Comparison of ENCODE assay signal across 8 cellular contexts in the genomic region with DNA sequence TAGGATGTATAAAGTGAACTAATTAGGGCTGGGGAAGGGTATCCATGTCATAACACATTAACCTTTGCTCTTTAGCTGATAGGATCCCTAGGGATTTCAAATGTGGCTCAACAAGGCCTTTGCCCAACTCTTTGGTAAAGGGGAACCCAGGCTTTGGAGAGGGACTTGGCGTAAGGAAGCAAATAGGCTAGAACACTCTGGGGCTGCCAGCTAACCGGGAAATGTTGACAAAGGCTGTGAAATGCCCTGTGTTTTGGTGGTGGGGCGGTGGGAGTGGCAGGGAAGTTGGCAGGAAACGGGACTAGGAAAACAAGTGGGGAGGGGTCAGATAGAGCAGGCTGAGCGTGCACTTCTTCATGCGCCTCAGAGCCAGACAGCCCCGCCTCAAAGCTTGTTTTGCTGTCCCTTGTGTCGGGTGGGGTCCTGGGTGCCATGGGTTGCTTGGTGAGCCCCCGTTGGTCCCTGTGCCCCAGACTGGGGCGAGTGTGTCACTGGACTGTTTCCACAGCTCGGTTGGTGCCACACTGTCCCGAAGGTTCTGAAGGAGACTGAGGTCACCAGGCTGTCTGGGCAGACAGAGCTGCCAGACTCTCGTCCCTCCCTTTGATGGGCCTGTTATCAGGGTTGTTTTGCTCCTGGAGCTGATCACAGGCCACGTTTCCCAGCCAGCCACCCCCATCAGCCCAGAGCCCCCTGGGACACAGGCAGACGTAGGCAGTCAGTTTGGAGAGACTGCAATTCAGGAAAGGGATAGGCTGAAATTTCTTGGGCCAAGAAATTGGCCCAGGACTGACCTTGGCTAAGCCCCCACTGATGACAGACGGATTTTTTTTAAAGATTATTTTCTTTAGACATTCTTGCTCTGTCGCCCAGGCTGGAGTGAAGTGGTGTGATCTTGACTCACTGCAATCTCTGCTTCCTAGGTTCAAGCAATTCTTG. TPM values are rescaled to one million over a fixed set of nuclear protein-coding genes. Genes with fewer than 3 reads are reported as not detected.
A peak's percentile ranks its signal among the peaks of the same experiment; 100 is the strongest.
DNase-seq lines count a peak whose midpoint lies in the region; ATAC-seq and TF ChIP-seq lines count a peak whose summit lies in the region.

No MANE protein-coding gene starts in this region.

- H3K36me3 Mint-ChIP-seq in activated CD4-positive, alpha-beta T cell treated with anti-CD3 and anti-CD28 coated beads for 36 hours (ENCODE audit: low read depth) = peaks cover 9% of the 10 kb centered on the region
- H3K36me3 Mint-ChIP-seq in nephron (ENCODE audit: low read depth) = peaks cover 15% of the 10 kb centered on the region

- H3K27me3 Mint-ChIP-seq in activated CD4-positive, alpha-beta T cell treated with anti-CD3 and anti-CD28 coated beads for 36 hours = no peaks in the 10 kb centered on the region
- H3K27me3 Mint-ChIP-seq in nephron (ENCODE audit: low read depth) = no peaks in the 10 kb centered on the region

- peak overlapping the region; percentile 14 for H3K27ac Mint-ChIP-seq in activated CD4-positive, alpha-beta T cell treated with anti-CD3 and anti-CD28 coated beads for 36 hours
- peak overlapping the region; percentile 46 to 92 (median 75) for H3K27ac Mint-ChIP-seq in nephron

- POLR2A ChIA-PET in activated CD4-positive, alpha-beta T cell treated with anti-CD3 and anti-CD28 coated beads for 36 hours (lab: Charles Lee) = no interaction called here

- no peak for ATAC-seq in activated CD4-positive, alpha-beta T cell treated with anti-CD3 and anti-CD28 coated beads for 36 hours
- no peak for ATAC-seq in HG02623 (IDR thresholded peaks at IDR 0.05; ENCODE audit: unreplicated experiment)

- DNase-seq in activated CD4-positive, alpha-beta T cell treated with anti-CD3 and anti-CD28 coated beads for 36 hours = no peak
- DNase-seq in activated CD4-positive, alpha-beta T cell treated with anti-CD3 and anti-CD28 coated beads, Interleukin-2, amount 50 U/mL, for 4 hours = no peak
- DNase-seq in fibroblast of villous mesenchyme (ENCODE audit: low read depth) (peak; percentile 49), NCI-H146 (lab: John Stamatoyannopoulos, UW) (no peak), GM13977 (ENCODE audit: low spot score) (no peak), SW 1271 (lab: John Stamatoyannopoulos, UW) (no peak)

- H3K4me3 ChIP-seq in fibroblast of villous mesenchyme (ENCODE audit: low read depth, low read length) = no peak overlapping the region

- no peaks in the 10 kb centered on the region for H3K9me3 Mint-ChIP-seq in activated CD4-positive, alpha-beta T cell treated with anti-CD3 and anti-CD28 coated beads for 36 hours (ENCODE audit: low read depth)
- H3K9me3 Mint-ChIP-seq in nephron = no peaks in the 10 kb centered on the region

- no peaks in the 10 kb centered on the region for H3K4me1 Mint-ChIP-seq in activated CD4-positive, alpha-beta T cell treated with anti-CD3 and anti-CD28 coated beads for 36 hours
- peaks cover 18% of the 10 kb centered on the region for H3K4me1 Mint-ChIP-seq in nephron

- in situ Hi-C loops in GM13977 (cut with MboI; ENCODE audit: low pct_unique_long_range_greater_than_20kb, low sequenced_read_pairs, unreplicated experiment) = no loop called here

- TF ChIP-seq CTCF in fibroblast of villous mesenchyme (IDR thresholded peaks at IDR 0.05; ENCODE audit: insufficient read depth, low read depth, low read length) (no peak), nephron (IDR thresholded peaks at IDR 0.05; ENCODE audit: unreplicated experiment in 3 of 3) (no peak), GM13977 (IDR thresholded peaks at IDR 0.05; ENCODE audit: extremely low read depth, insufficient read depth, missing control alignments) (no peak)

- CTCF ChIA-PET in activated CD4-positive, alpha-beta T cell treated with anti-CD3 and anti-CD28 coated beads for 36 hours (lab: Charles Lee) = interaction anchor here (0.5 kb wide), 1 partner anchor 187 kb away, joined by 3 read pairs; no protein-coding TSS in a partner anchor

- intact Hi-C loops in activated CD4-positive, alpha-beta T cell treated with anti-CD3 and anti-CD28 coated beads for 36 hours (cut with DNase I, micrococcal nuclease) = no loop called here

- no peak overlapping the region for H3K4me3 Mint-ChIP-seq in activated CD4-positive, alpha-beta T cell treated with anti-CD3 and anti-CD28 coated beads for 36 hours
- no peak overlapping the region for H3K4me3 Mint-ChIP-seq in nephron

RNA-seq across cellular contexts. Expression of a gene that starts 19.6 kb away (rescaled TPM):
- total RNA-seq in activated CD4-positive, alpha-beta T cell treated with anti-CD3 and anti-CD28 coated beads for 36 hours = 1 to 10 TPM; 9.0 to 9.8 TPM
- total RNA-seq in fibroblast of villous mesenchyme = 8.1 and 11.2 TPM in 2 replicates

RNA-seq across cellular contexts. Expression of a gene that starts 19.9 kb away (rescaled TPM):
- 1 to 10 TPM; 9.2 to 9.8 TPM for total RNA-seq in activated CD4-positive, alpha-beta T cell treated with anti-CD3 and anti-CD28 coated beads for 36 hours
- 10.8 and 12.9 TPM in 2 replicates for total RNA-seq in fibroblast of villous mesenchyme

RNA-seq across cellular contexts. Expression of a gene that starts 29.4 kb away (rescaled TPM):
- total RNA-seq in activated CD4-positive, alpha-beta T cell treated with anti-CD3 and anti-CD28 coated beads for 36 hours = 10 to 100 TPM; 59.4 to 85.2 TPM
- 37.7 and 60.9 TPM in 2 replicates for total RNA-seq in fibroblast of villous mesenchyme
